ENCODE assay signal across 8 cellular contexts in the genomic region with DNA sequence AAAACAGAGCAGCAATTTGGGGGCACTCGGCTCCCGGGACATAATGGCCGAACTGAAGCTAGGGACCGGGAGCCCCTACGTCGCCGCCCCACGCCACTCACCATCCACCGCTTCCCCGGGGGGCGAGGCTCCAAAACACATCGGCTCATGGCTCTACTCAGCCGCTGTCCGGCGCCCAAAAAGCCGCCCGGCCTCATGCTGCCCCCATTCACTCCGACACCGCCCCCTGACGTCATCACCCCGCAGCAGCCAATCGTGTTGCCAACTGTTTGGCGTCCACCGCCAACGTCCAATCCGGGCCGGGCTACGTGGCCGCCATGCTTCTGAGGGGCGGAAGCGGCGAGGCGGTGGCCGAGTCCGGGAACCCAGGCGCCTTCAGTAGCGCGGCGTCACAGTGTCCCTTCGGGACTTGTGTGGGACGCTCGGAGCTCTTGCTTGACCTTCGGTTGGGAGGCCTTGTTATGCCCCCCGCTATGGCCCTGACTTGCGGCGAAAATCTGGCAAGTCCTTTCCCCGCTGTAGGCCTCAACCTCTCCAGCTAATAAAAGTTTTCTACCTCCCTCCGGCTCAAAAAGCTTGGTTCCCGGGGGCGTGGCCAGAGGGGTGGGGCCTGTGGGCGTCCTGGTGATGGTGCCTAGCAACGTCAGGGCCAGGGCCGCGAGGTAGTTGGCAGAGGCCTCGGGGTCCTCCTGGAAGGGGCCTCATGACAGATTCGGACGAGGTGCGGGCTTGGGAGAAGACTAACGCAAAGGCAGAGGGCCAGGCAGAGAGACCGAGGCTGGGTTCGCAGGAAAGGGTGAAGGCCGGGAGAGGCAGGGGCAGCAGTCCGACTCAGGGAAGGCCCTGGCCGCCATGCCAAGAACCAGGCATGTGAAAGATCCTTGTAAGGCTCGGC. TPM values are rescaled to one million over a fixed set of nuclear protein-coding genes. Genes with fewer than 3 reads are reported as not detected.
A peak's percentile ranks its signal among the peaks of the same experiment; 100 is the strongest.
DNase-seq lines count a peak whose midpoint lies in the region; FAIRE-seq and TF ChIP-seq lines count a peak whose summit lies in the region.

A gene with protein sequence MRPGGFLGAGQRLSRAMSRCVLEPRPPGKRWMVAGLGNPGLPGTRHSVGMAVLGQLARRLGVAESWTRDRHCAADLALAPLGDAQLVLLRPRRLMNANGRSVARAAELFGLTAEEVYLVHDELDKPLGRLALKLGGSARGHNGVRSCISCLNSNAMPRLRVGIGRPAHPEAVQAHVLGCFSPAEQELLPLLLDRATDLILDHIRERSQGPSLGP (minus strand): TSS at position 221 of the 895 bp plus-strand sequence. CDS start 24 bp downstream, at position 197.
A gene with protein sequence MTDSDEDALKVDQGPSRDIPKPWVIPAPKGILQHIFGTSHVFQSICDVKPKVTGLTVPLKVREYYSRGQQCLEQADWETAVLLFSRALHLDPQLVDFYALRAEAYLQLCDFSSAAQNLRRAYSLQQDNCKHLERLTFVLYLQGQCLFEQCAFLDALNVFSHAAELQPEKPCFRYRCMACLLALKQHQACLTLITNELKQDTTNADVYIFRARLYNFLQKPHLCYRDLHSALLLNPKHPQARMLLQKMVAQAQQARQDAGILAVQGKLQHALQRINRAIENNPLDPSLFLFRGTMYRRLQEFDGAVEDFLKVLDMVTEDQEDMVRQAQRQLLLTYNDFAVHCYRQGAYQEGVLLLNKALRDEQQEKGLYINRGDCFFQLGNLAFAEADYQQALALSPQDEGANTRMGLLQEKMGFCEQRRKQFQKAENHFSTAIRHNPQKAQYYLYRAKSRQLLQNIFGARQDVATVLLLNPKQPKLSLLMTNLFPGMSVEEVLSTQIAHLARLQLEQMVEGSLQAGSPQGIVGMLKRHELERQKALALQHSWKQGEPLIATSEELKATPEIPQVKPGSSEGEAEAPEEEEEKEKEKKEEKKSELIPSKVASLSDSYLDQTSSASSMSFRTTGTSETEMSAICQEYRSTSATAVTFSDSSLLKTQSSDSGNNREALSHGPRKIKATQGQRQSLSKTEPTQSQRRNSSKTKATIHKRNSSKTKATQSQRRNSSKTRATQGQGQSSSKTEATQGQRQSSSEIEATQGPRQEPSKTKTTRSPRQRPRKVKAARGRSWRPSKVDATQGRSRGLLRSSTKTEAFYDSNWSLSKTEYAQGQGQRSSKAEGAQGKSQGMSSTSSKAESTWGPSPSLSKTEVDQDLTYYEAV (plus strand): TSS at position 637 of the 895 bp plus-strand sequence. CDS start 67 bp downstream, at position 704.

- H3K14ac ChIP-seq in neuronal stem cell (ENCODE audit: low read length), result peak within 1 kb of the TSS; percentile 56

- H3K36me3 ChIP-seq in SJSA1, result peaks cover 7% of the 10 kb centered on the region; the same call in 1 of the 2 replicates
- H3K36me3 ChIP-seq in neuronal stem cell (replicated peaks in 1 of 2; ENCODE audit: control insufficient read depth in 2 of 2, insufficient read depth in 2 of 2, low read length in 2 of 2), result no peaks in the 10 kb centered on the region
- H3K36me3 ChIP-seq in subcutaneous abdominal adipose tissue (ENCODE audit: control insufficient read depth in 5 of 5, insufficient read depth in 5 of 5, low read length in 5 of 5), result no peaks in the 10 kb centered on the region

- peaks cover 41% of the 10 kb centered on the region for H3K4me1 Mint-ChIP-seq in activated naive CD4-positive, alpha-beta T cell treated with anti-CD3 and anti-CD28 coated beads for 36 hours (ENCODE audit: low read depth)

- H4K8ac ChIP-seq in neuronal stem cell (ENCODE audit: low read depth, low read length), result no peak within 1 kb of the TSS

- H2BK120ac ChIP-seq in neuronal stem cell (ENCODE audit: low read depth, low read length), result no peak within 1 kb of the TSS

- H3K9ac ChIP-seq in neuronal stem cell (ENCODE audit: low read depth, low read length, poor library complexity) (peak within 1 kb of the TSS; percentile 83), subcutaneous abdominal adipose tissue (ENCODE audit: low read length in 5 of 5) (peak within 1 kb of the TSS in 4 of 5 donors; percentile 79 to 89 (median 86))

- H3K4ac ChIP-seq in neuronal stem cell (ENCODE audit: low read length), result no peak within 1 kb of the TSS

- peak within 1 kb of the TSS; percentile 20 for H2BK15ac ChIP-seq in neuronal stem cell (ENCODE audit: low read length)

- DNase-seq in GM03348 (ENCODE audit: low spot score), result peak; percentile 99
- DNase-seq in HFF-Myc (ENCODE audit: extremely low read depth, low read depth), result peak; percentile 76
- peak; percentile 92 for DNase-seq in MV-4-11 (lab: John Stamatoyannopoulos, UW)
- DNase-seq in SJSA1 (ENCODE audit: low read depth in 1 of 2, low spot score in 2 of 2), result peak; percentile 94 to 97
- peak; percentile 98 for DNase-seq in activated naive CD4-positive, alpha-beta T cell treated with anti-CD3 and anti-CD28 coated beads for 36 hours
- DNase-seq in frontal cortex (ENCODE audit: low spot score in 2 of 2), result peak; percentile 99 to 100
- DNase-seq in neuronal stem cell (ENCODE audit: low spot score), result peak; percentile 95

- peaks cover 2% of the 10 kb centered on the region for H3K36me3 Mint-ChIP-seq in activated naive CD4-positive, alpha-beta T cell treated with anti-CD3 and anti-CD28 coated beads for 36 hours (ENCODE audit: low read depth)

- peak within 1 kb of the TSS; percentile 75 for H3K23ac ChIP-seq in neuronal stem cell (ENCODE audit: low read depth, low read length, poor library complexity)

- peak within 1 kb of the TSS; percentile 93 for H3K4me2 ChIP-seq in neuronal stem cell (ENCODE audit: insufficient read depth, low read length, poor library complexity, severe bottlenecking)

- H4K91ac ChIP-seq in neuronal stem cell (ENCODE audit: low read depth, low read length, poor library complexity), result no peak within 1 kb of the TSS

- H3K4me3 ChIP-seq in HFF-Myc (replicated peaks; ENCODE audit: low read depth, low read length) (peak within 1 kb of the TSS; percentile 94), SJSA1 (peak within 1 kb of the TSS; percentile 52), neuronal stem cell (ENCODE audit: low read length in 2 of 2) (peak within 1 kb of the TSS; percentile 69 to 85), subcutaneous abdominal adipose tissue (ENCODE audit: low read depth in 1 of 5, low read length in 5 of 5) (peak within 1 kb of the TSS; percentile 83 to 92 (median 85))

- H3K79me1 ChIP-seq in neuronal stem cell (ENCODE audit: low read depth, low read length), result peaks cover 4% of the 10 kb centered on the region

- no peaks in the 10 kb centered on the region for H3K27me3 Mint-ChIP-seq in activated naive CD4-positive, alpha-beta T cell treated with anti-CD3 and anti-CD28 coated beads for 36 hours (ENCODE audit: low read depth)

- peak within 1 kb of the TSS; percentile 84 for H3K27ac Mint-ChIP-seq in activated naive CD4-positive, alpha-beta T cell treated with anti-CD3 and anti-CD28 coated beads for 36 hours

- H3K27ac ChIP-seq in SJSA1 (peak within 1 kb of the TSS; percentile 54), neuronal stem cell (replicated peaks; ENCODE audit: low read length) (no peak within 1 kb of the TSS), subcutaneous abdominal adipose tissue (ENCODE audit: low read depth, low read length) (peak within 1 kb of the TSS; percentile 60)

- no CpG with 5 or more reads among the region's 65 CpGs for WGBS in neuronal stem cell (ENCODE audit: extremely low coverage in 2 of 2, insufficient read length in 2 of 2, insufficient replicate concordance in 1 of 2), 2 donors

- peak within 1 kb of the TSS; percentile 90 for H2AK5ac ChIP-seq in neuronal stem cell (ENCODE audit: low read depth, low read length)

- H3K9me3 Mint-ChIP-seq in activated naive CD4-positive, alpha-beta T cell treated with anti-CD3 and anti-CD28 coated beads for 36 hours, result no peaks in the 10 kb centered on the region

- FAIRE-seq in frontal cortex (lab: Jason Lieb, UNC), result peak; percentile 84

- H3K9me3 ChIP-seq in SJSA1 (replicated peaks) (no peaks in the 10 kb centered on the region), neuronal stem cell (replicated peaks in 1 of 2; ENCODE audit: control insufficient read depth in 2 of 2, insufficient read depth in 1 of 2, low read depth in 1 of 2, low read length in 2 of 2) (no peaks in the 10 kb centered on the region), subcutaneous abdominal adipose tissue (ENCODE audit: control insufficient read depth in 5 of 5, low read length in 5 of 5) (no peaks in the 10 kb centered on the region)

- peak within 1 kb of the TSS; percentile 95 for H2AFZ ChIP-seq in neuronal stem cell (ENCODE audit: low read length)

- H3K4me3 Mint-ChIP-seq in activated naive CD4-positive, alpha-beta T cell treated with anti-CD3 and anti-CD28 coated beads for 36 hours, result peak within 1 kb of the TSS; percentile 97

- H3K18ac ChIP-seq in neuronal stem cell (ENCODE audit: low read length), result peak within 1 kb of the TSS; percentile 85

- no peak within 1 kb of the TSS for H2BK5ac ChIP-seq in neuronal stem cell (ENCODE audit: low read length)

- TF ChIP-seq CTCF in HFF-Myc (IDR thresholded peaks at IDR 0.05; ENCODE audit: low read depth, low read length, missing control alignments), result no peak

- CTCF ChIA-PET in activated naive CD4-positive, alpha-beta T cell treated with anti-CD3 and anti-CD28 coated beads for 36 hours (lab: Charles Lee), result interaction anchor here (0.6 to 2.9 kb wide), 3 partner anchors 19 to 154 kb away, joined by 3 to 14 read pairs (median 10); a partner anchor contains a TSS

- H3K27me3 ChIP-seq in SJSA1 (replicated peaks) (no peaks in the 10 kb centered on the region), neuronal stem cell (ENCODE audit: control insufficient read depth in 3 of 3, insufficient read depth in 3 of 3, low read depth in 1 of 3, low read length in 3 of 3) (peaks cover 0 to 10% (median 0%) of the 10 kb centered on the region in 3 experiments), subcutaneous abdominal adipose tissue (ENCODE audit: control insufficient read depth in 5 of 5, insufficient read depth in 4 of 5, low read length in 5 of 5) (no peaks in the 10 kb centered on the region)

- H2BK12ac ChIP-seq in neuronal stem cell (ENCODE audit: low read length), result no peak within 1 kb of the TSS

- H3K4me1 ChIP-seq in SJSA1 (replicated peaks), result peaks cover 18% of the 10 kb centered on the region
- H3K4me1 ChIP-seq in neuronal stem cell (ENCODE audit: control insufficient read depth in 2 of 2, insufficient read depth in 1 of 2, low read depth in 1 of 2, low read length in 2 of 2), result peaks cover 6 to 28% of the 10 kb centered on the region in 2 donors
- H3K4me1 ChIP-seq in subcutaneous abdominal adipose tissue (ENCODE audit: control insufficient read depth in 5 of 5, insufficient read depth in 5 of 5, low read length in 5 of 5), result peaks cover 0 to 23% (median 17%) of the 10 kb centered on the region in 5 donors

- intact Hi-C loops in activated naive CD4-positive, alpha-beta T cell treated with anti-CD3 and anti-CD28 coated beads for 36 hours (cut with micrococcal nuclease), result loop anchor here (1.0 to 5.0 kb wide), 3 partner anchors 16 to 103 kb away; a partner anchor contains a TSS

RNA-seq across cellular contexts. Expression of the first gene that starts in this region (rescaled TPM):
- total RNA-seq in SJSA1 (2014; rRNA removed; shearing (Covaris generic)), result 10.4 and 17.5 TPM in 2 replicates
- total RNA-seq in activated naive CD4-positive, alpha-beta T cell treated with anti-CD3 and anti-CD28 coated beads for 36 hours, result 10 to 100 TPM; 23.3 to 24.1 TPM
- total RNA-seq in frontal cortex, result 6.9 TPM
- 4.0 TPM for polyA plus RNA-seq in neuronal stem cell (2013, experiment 1 of 2)
- 3.8 TPM for polyA plus RNA-seq in neuronal stem cell (2013, experiment 2 of 2)

RNA-seq across cellular contexts. Expression of the second gene that starts in this region (rescaled TPM):
- total RNA-seq in SJSA1 (2014; rRNA removed; shearing (Covaris generic)), result not detected in 2 replicates
- total RNA-seq in activated naive CD4-positive, alpha-beta T cell treated with anti-CD3 and anti-CD28 coated beads for 36 hours, result under 1 TPM; 0.50 to 0.79 TPM
- total RNA-seq in frontal cortex, result not detected
- polyA plus RNA-seq in neuronal stem cell (2013, experiment 1 of 2), result not detected
- not detected for polyA plus RNA-seq in neuronal stem cell (2013, experiment 2 of 2)
